In the genomic region with DNA sequence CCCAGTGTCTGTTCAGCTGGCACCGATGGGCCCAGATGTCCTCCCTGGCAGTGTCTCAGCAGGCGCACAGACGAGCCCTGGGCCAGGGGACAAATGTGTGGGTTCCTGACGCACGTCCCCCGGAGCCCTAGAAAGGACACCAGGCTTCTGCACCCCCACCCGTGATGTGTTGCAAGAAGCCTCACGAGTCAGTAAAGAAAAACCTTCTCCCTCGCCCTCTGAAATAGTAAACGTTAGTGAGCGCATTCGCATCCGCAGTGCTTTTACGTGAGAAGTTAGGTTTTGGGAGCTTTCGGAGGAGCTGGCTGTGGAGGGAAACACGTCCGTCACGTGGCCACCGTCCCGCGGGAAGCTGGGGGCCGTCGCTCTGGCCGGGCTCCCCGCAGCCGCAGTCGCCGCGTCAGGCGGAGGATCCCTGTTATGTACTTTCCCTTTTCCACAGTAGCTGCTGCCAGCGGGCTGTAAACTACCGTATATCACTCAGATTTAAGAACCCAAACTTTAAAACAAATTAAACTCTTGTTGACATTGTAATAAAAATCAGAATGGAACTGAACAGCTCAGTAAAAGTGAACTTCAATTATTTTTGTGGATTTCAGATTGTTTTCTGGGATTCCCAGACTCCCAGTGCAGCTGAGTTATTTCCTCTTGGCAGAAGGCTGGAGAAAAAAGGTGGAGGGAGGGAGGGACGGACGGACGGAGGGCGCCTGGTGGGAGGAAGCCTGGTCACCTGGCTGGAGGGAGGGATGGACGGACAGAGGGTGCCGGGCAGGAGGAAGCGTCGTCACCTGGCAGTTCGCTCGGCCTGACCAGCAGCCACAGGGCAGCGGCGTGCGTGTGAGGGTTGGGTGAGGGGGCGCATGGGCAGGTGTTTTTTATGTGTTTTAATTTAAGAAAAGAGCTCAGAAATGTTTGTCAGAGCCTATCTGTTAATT, we compare ENCODE assay signal across 8 cellular contexts.
DNase-seq lines count a peak whose midpoint lies in the region; ATAC-seq, FAIRE-seq and TF ChIP-seq lines count a peak whose summit lies in the region.

No MANE protein-coding gene starts in this region.

- in situ Hi-C loops in K562 (cut with MboI) (no loop called here), gastrocnemius medialis (cut with MboI; ENCODE audit: low sequenced_read_pairs in 4 of 4) (loop anchor here in 2 of 4 donors (10.0 kb wide), 1 partner anchor 103 kb away; no protein-coding TSS in a partner anchor)

- H2AFZ ChIP-seq in H9 (ENCODE audit: low read length) = no peak overlapping the region
- H2AFZ ChIP-seq in K562 (ENCODE audit: low read depth, low read length) = peak overlapping the region; percentile 68; the same call in 1 of the 2 replicates

- no peaks in the 10 kb centered on the region for H3K9me1 ChIP-seq in K562 (ENCODE audit: control insufficient read depth, insufficient read depth, low read length)

- H2BK5ac ChIP-seq in H9 (ENCODE audit: insufficient read length, low read length) = no peak overlapping the region

- H4K20me1 ChIP-seq in H9 (ENCODE audit: control insufficient read depth, insufficient read depth, insufficient read length) (no peaks in the 10 kb centered on the region), K562 (replicated peaks; ENCODE audit: control insufficient read depth, insufficient read depth, low read length) (no peaks in the 10 kb centered on the region)

- H2BK12ac ChIP-seq in H9 (ENCODE audit: insufficient read length, low read depth, low read length) = no peak overlapping the region

- H2BK20ac ChIP-seq in H9 (ENCODE audit: low read depth, low read length, poor library complexity, severe bottlenecking) = no peak overlapping the region

- peak; percentile 29 for FAIRE-seq in K562 (lab: Jason Lieb, UNC)

- H3K27me3 ChIP-seq in H9 (ENCODE audit: insufficient read depth, low read length) = no peaks in the 10 kb centered on the region; the same call in 1 of the 2 replicates
- H3K27me3 ChIP-seq in K562 (ENCODE audit: control insufficient read depth in 2 of 2, insufficient read depth in 2 of 2, low read length in 2 of 2) = no peaks in the 10 kb centered on the region
- no peaks in the 10 kb centered on the region for H3K27me3 ChIP-seq in gastrocnemius medialis
- H3K27me3 ChIP-seq in BE2C = no peaks in the 10 kb centered on the region

- H3K36me3 ChIP-seq in K562 (ENCODE audit: control insufficient read depth, insufficient read depth, low read length) = 0 out of 3 replicates have a peak, but pooled peaks cover 5% of the 10 kb centered on the region
- no peaks in the 10 kb centered on the region for H3K36me3 ChIP-seq in gastrocnemius medialis
- no peaks in the 10 kb centered on the region for H3K36me3 ChIP-seq in BE2C

- CTCF ChIA-PET in K562 (lab: Yijun Ruan, JAX; ENCODE audit: low intra/inter-chr PET ratio) = no interaction called here

- H3K4me3 ChIP-seq in K562 (no peak overlapping the region), gastrocnemius medialis (peak overlapping the region; percentile 49 to 65 (median 54)), BE2C (ENCODE audit: low read depth, low read length) (no peak overlapping the region)

- H4K8ac ChIP-seq in H9 (replicated peaks; ENCODE audit: insufficient read length, low read depth, low read length) = no peak overlapping the region

- no peak overlapping the region for H2BK120ac ChIP-seq in H9 (ENCODE audit: low read depth, low read length, poor library complexity, severe bottlenecking)

- no peak for TF ChIP-seq RAD21 in K562 (CRISPR knock-in tag; conservative IDR thresholded peaks at IDR 0.05 in 1 of 2, IDR thresholded peaks at IDR 0.05 in 1 of 2)

- no peak overlapping the region for H2BK15ac ChIP-seq in H9 (ENCODE audit: low read depth, low read length)

- TF ChIP-seq CTCF in H9 (conservative IDR thresholded peaks at IDR 0.05) = no peak
- TF ChIP-seq CTCF in K562 (IDR thresholded peaks at IDR 0.05 in 2 of 3, conservative IDR thresholded peaks at IDR 0.05 in 1 of 3; ENCODE audit: insufficient read depth in 2 of 3, low read depth in 1 of 3, low read length in 3 of 3) = no peak
- no peak for TF ChIP-seq CTCF in gastrocnemius medialis (IDR thresholded peaks at IDR 0.05 in 4 of 5, conservative IDR thresholded peaks at IDR 0.05 in 1 of 5)
- TF ChIP-seq CTCF in BE2C (IDR thresholded peaks at IDR 0.05; ENCODE audit: low read depth, low read length) = no peak

- no peaks in the 10 kb centered on the region; a peak in 2 of 5 replicates for H3K9me3 Mint-ChIP-seq in H9

- H3K14ac ChIP-seq in H9 (ENCODE audit: insufficient read depth, low read length) = no peak overlapping the region; the same call in 1 of the 2 replicates

- no peak overlapping the region for H3K9ac ChIP-seq in H9 (ENCODE audit: extremely low read depth, insufficient read length, low read length)
- peak overlapping the region; percentile 56 to 87; a peak in 3 of 4 replicates for H3K9ac ChIP-seq in K562 (ENCODE audit: insufficient read depth in 1 of 2, low read depth in 2 of 2, low read length in 2 of 2)

- DNase-seq in AG08395 (ENCODE audit: low spot score) (peak; percentile 76), H9 (no peak), K562 (ENCODE audit: extremely low read depth in 1 of 4, low spot score in 3 of 4) (peak in 1 of 4 experiments; percentile 9), iPS-NIHi7 (ENCODE audit: extremely low spot score) (peak; percentile 59), gastrocnemius medialis (peak; percentile 57 to 76), BE2C (no peak), NK-92 (lab: John Stamatoyannopoulos, UW; ENCODE audit: unreplicated experiment) (no peak)

- H3T11ph ChIP-seq in H9 (ENCODE audit: low read length) = no peak overlapping the region

- no peak for TF ChIP-seq POLR2A in K562 (conservative IDR thresholded peaks at IDR 0.05)
- TF ChIP-seq POLR2A in gastrocnemius medialis (IDR thresholded peaks at IDR 0.05) = peak; percentile 13 to 19

- POLR2A ChIA-PET in K562 (lab: Yijun Ruan, JAX) = interaction anchor here (0.6 to 0.9 kb wide), 4 partner anchors 10 to 50 kb away, joined by 3 read pairs; no protein-coding TSS in a partner anchor

- H3K27ac ChIP-seq in H9 (ENCODE audit: insufficient read length, low read depth, low read length) (no peak overlapping the region), K562 (ENCODE audit: extremely low read depth, low read depth, low read length) (peak overlapping the region; percentile 79), gastrocnemius medialis (peak overlapping the region; percentile 88 to 90 (median 90))

- no peaks in the 10 kb centered on the region for H3K79me1 ChIP-seq in H9 (ENCODE audit: insufficient read depth, low read depth, low read length, poor library complexity, severe bottlenecking)

- intact Hi-C loops in K562 (cut with micrococcal nuclease) = loop anchor here (5.0 to 10.0 kb wide), 2 partner anchors 111 to 1513 kb away; a partner anchor contains a TSS
- intact Hi-C loops in gastrocnemius medialis (cut with DNase I; ENCODE audit: low total_unique reads) = loop anchor here (1.0 to 10.0 kb wide), 3 partner anchors 66 to 527 kb away; a partner anchor contains a TSS

- peaks cover 0 to 2% (median 0%) of the 10 kb centered on the region in 3 experiments; a peak in 1 of 7 replicates for H3K36me3 Mint-ChIP-seq in H9 (ENCODE audit: insufficient read depth in 1 of 3, low read depth in 3 of 3)

- H3K27ac Mint-ChIP-seq in H9 = no peak overlapping the region

- no TSS peak for BruUV-seq in K562 (replicated peaks; lab: Mats Ljungman, UMichigan)

- peak overlapping the region; percentile 18 for H3K4me2 ChIP-seq in H9 (ENCODE audit: insufficient read depth, insufficient read length, low read length)
- H3K4me2 ChIP-seq in K562 (ENCODE audit: insufficient read depth, low read length) = peak overlapping the region; percentile 72

- H3K4ac ChIP-seq in H9 (ENCODE audit: low read depth, low read length) = no peak overlapping the region

- H4K91ac ChIP-seq in H9 (ENCODE audit: insufficient read length, low read depth, low read length) = no peak overlapping the region

- TF ChIP-seq EP300 in K562 (IDR thresholded peaks at IDR 0.05; ENCODE audit: low read length) = no peak

- no peak overlapping the region for H4K5ac ChIP-seq in H9 (ENCODE audit: insufficient read length, low read depth, low read length)

- ATAC-seq in K562 = no peak
- peak; percentile 84 to 87 for ATAC-seq in gastrocnemius medialis
- no peak for ATAC-seq in GM21526 (IDR thresholded peaks at IDR 0.05; ENCODE audit: low FRiP score, unreplicated experiment)

- H3K4me1 ChIP-seq in H9 (ENCODE audit: insufficient read depth, low read length) = no peaks in the 10 kb centered on the region
- H3K4me1 ChIP-seq in K562 (replicated peaks in 1 of 2; ENCODE audit: control insufficient read depth in 2 of 2, insufficient read depth in 2 of 2, low read length in 2 of 2) = peaks cover 48 to 68% of the 10 kb centered on the region in 2 experiments
- H3K4me1 ChIP-seq in gastrocnemius medialis = peaks cover 23 to 32% of the 10 kb centered on the region in 2 donors
- no peaks in the 10 kb centered on the region for H3K4me1 ChIP-seq in BE2C

- no peak overlapping the region for H3K23ac ChIP-seq in H9 (ENCODE audit: insufficient read length, low read depth, low read length)

- H3K27me3 Mint-ChIP-seq in H9 (ENCODE audit: low read depth) = peaks cover 10% of the 10 kb centered on the region

- H3K18ac ChIP-seq in H9 (ENCODE audit: insufficient read length, low read depth, low read length) = no peak overlapping the region

- H3K9me3 ChIP-seq in H9 (ENCODE audit: control insufficient read depth, low read depth, low read length) (no peaks in the 10 kb centered on the region), K562 (replicated peaks; ENCODE audit: control insufficient read depth, insufficient read depth, low read depth, low read length) (no peaks in the 10 kb centered on the region), gastrocnemius medialis (no peaks in the 10 kb centered on the region), BE2C (no peaks in the 10 kb centered on the region)

- peak overlapping the region in 1 of 2 experiments; percentile 33; a peak in 2 of 5 replicates for H3K4me3 Mint-ChIP-seq in H9

- WGBS in H9 (ENCODE audit: extremely low coverage, insufficient read length, low lambda C conversion rate) = no CpG with 5 or more reads among the region's 46 CpGs
- 61% methylated on average over 27 of the region's 46 CpGs for WGBS in K562 (ENCODE audit: insufficient coverage, low coverage, missing lambda C conversion rate)

- no peaks in the 10 kb centered on the region for H3K23me2 ChIP-seq in H9 (ENCODE audit: insufficient read length, low read depth, low read length, poor library complexity, severe bottlenecking)

- H2AK5ac ChIP-seq in H9 (ENCODE audit: insufficient read length, low read length) = no peak overlapping the region

- no peak overlapping the region for H3K56ac ChIP-seq in H9 (ENCODE audit: insufficient read length, low read depth, low read length)

- H3K79me2 ChIP-seq in H9 (ENCODE audit: insufficient read depth, low read length) (no peaks in the 10 kb centered on the region), K562 (ENCODE audit: control insufficient read depth, insufficient read depth, low read length) (0 out of 3 replicates have a peak, but pooled peaks cover 2% of the 10 kb centered on the region)

- H3K4me1 Mint-ChIP-seq in H9 = peaks cover 4 to 16% of the 10 kb centered on the region in 2 experiments; a peak in 3 of 4 replicates

Comparison
In these comparisons a context has a peak if more than half of its experiments do, and no peak if none do; other contexts are left out.
1. DNase-seq: peak in AG08395 (single experiment), iPS-NIHi7 (single experiment) and gastrocnemius medialis (2 of 2); none in H9 (single experiment), BE2C (single experiment) and NK-92 (single experiment).
2. ATAC-seq: peak in gastrocnemius medialis (2 of 2); none in K562 (single experiment) and GM21526 (single experiment).
3. H3K4me3 ChIP-seq: peak in gastrocnemius medialis (4 of 4); none in K562 (single experiment) and BE2C (single experiment).